In the genomic region with DNA sequence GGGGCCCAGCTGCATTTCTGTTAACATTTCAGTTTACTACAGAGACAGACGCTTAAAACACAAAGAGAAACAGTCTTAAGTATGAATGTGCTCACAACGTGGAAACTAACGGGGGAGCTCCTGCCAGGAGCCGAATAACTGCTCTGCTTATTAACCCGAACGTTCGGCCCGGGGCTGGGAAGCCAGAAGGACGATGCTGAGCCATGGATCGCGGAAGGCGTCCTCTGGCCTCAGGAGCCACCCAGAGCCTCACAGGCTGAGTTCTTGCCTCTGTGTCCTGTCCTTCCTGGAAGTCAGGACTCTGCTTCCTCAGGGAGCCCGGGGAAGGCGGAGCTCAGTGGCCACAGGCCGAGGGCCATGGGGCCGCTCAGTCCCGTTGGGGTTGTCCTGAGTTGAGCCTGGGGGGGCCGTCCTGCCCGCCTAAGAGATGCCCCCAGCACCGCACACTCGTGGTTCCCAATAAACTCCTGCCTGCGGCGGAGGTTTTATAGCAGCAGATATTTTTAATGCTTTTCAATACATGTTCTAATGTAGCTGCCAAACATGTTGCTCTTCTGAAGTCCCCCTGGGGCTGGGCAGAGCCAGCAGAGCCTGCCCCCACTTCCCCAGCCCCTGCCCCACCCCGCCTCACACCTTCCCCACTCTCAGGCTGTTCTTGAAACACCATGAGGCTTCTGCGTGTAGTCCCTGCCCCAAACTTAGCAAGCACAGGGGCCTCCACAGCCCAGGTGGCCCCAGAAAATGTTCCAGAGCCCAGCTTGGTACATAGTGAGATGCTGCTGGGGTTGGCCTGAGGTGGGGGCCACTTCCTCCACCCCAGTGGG, we compare ENCODE assay signal across 16 cellular contexts. TPM values are rescaled to one million over a fixed set of nuclear protein-coding genes. Genes with fewer than 3 reads are reported as not detected.
"Had no signal": no experiment of that assay in that cellular context is flagged by ENCODE, and none has a peak within 500 bp of the region (broad histone marks: within the 10 kb centered on the region; RNA-seq: fewer than 3 reads in every experiment).

No MANE protein-coding gene starts in this region.

- H3K9me3 ChIP-seq: gastroesophageal sphincter, stomach, thoracic aorta had no signal

- H3K4me3 Mint-ChIP-seq: activated CD4-positive, alpha-beta T cell treated with anti-CD3 and anti-CD28 coated beads for 36 hours; activated CD8-positive, alpha-beta T cell treated with anti-CD3 and anti-CD28 coated beads for 36 hours; activated naive CD4-positive, alpha-beta T cell treated with anti-CD3 and anti-CD28 coated beads for 36 hours had no signal

- H3K27me3 Mint-ChIP-seq: activated CD4-positive, alpha-beta T cell treated with anti-CD3 and anti-CD28 coated beads for 36 hours; activated CD8-positive, alpha-beta T cell treated with anti-CD3 and anti-CD28 coated beads for 36 hours had no signal

- H2AFZ ChIP-seq: hepatocyte, parathyroid adenoma had no signal

- H3K27ac Mint-ChIP-seq: activated CD4-positive, alpha-beta T cell treated with anti-CD3 and anti-CD28 coated beads for 36 hours; activated CD8-positive, alpha-beta T cell treated with anti-CD3 and anti-CD28 coated beads for 36 hours; activated naive CD4-positive, alpha-beta T cell treated with anti-CD3 and anti-CD28 coated beads for 36 hours had no signal

- H3K4me2 ChIP-seq: hepatocyte had no signal

- DNase-seq: activated CD4-positive, alpha-beta T cell treated with anti-CD3 and anti-CD28 coated beads for 36 hours; activated CD8-positive, alpha-beta memory T cell treated with anti-CD3 and anti-CD28 coated beads, Interleukin-2, amount 50 U/mL, for 48 hours; activated CD8-positive, alpha-beta T cell treated with anti-CD3 and anti-CD28 coated beads for 36 hours; activated naive CD4-positive, alpha-beta T cell treated with anti-CD3 and anti-CD28 coated beads for 36 hours; central memory CD4-positive, alpha-beta T cell; cortex of kidney; effector memory CD4-positive, alpha-beta T cell; kidney glomerular epithelial cell; stomach; WERI-Rb-1 had no signal

- ATAC-seq: activated CD4-positive, alpha-beta T cell treated with anti-CD3 and anti-CD28 coated beads for 36 hours; activated CD8-positive, alpha-beta T cell treated with anti-CD3 and anti-CD28 coated beads for 36 hours; gastroesophageal sphincter had no signal

- H3K27me3 ChIP-seq: gastroesophageal sphincter, hepatocyte, stomach had no signal

- H3K79me2 ChIP-seq: parathyroid adenoma had no signal

- H3K9me3 Mint-ChIP-seq: activated CD8-positive, alpha-beta T cell treated with anti-CD3 and anti-CD28 coated beads for 36 hours; activated naive CD4-positive, alpha-beta T cell treated with anti-CD3 and anti-CD28 coated beads for 36 hours had no signal

- H3K27ac ChIP-seq: gastroesophageal sphincter, hepatocyte, parathyroid adenoma, skin epidermis, thoracic aorta, WERI-Rb-1 had no signal

- H3K4me3 ChIP-seq: gastroesophageal sphincter, hepatocyte, lung, skin epidermis, stomach, thoracic aorta had no signal

- H3K9ac ChIP-seq: parathyroid adenoma had no signal

RNA-seq across cellular contexts. Expression of a gene that starts 3.4 kb away (rescaled TPM):
- total RNA-seq: hepatocyte, thoracic aorta had no signal
